ENCODE assay signal across 24 cellular contexts in genomic region chr3:56825579-56826438, GRCh38. TPM values are rescaled to one million over a fixed set of nuclear protein-coding genes. Genes with fewer than 3 reads are reported as not detected.
DNase-seq lines count a peak whose midpoint lies in the region; ATAC-seq, FAIRE-seq and TF ChIP-seq lines count a peak whose summit lies in the region.
"Had no signal": no experiment of that assay in that cellular context is flagged by ENCODE, and none has a peak within 500 bp of the region (broad histone marks: within the 10 kb centered on the region; RNA-seq: fewer than 3 reads in every experiment).

No MANE protein-coding gene starts in this region.

- DNase-seq in DMS 273 (lab: John Stamatoyannopoulos, UW; ENCODE audit: unreplicated experiment) (peak; percentile 5), DMS 273 treated with DMSO at 0.1 percent for 48 hours (lab: John Stamatoyannopoulos, UW) (no peak), GM12892 (ENCODE audit: insufficient read length) (no peak), SK-N-SH (no peak), left colon (no peak), OCI-M2 (lab: John Stamatoyannopoulos, UW; ENCODE audit: unreplicated experiment) (no peak), PC-9 (no peak)
- DNase-seq: activated CD4-positive, CD25-positive, alpha-beta regulatory T cell; activated CD8-positive, alpha-beta memory T cell treated with anti-CD3 and anti-CD28 coated beads, Interleukin-2, amount 10 ng/mL, durations not matched to agents 7 days and 5 days; activated effector memory CD4-positive, alpha-beta T cell treated with Interleukin-2 at 50 U/mL for 16 hours; DMS79; foreskin keratinocyte; IMR-90; left ventricle myocardium inferior; naive B cell; NCI-H1048; NCI-H446 treated with DMSO at 0.1 percent for 48 hours; Peyer's patch; stimulated activated naive B cell treated with anti-CD40 and anti-IgM and Interleukin-4, amounts not matched to agents 10 μg/mL and 1 μg/mL and 100 μg/mL, for 72 hours; transverse colon had no signal

- no peaks in the 10 kb centered on the region for H4K20me1 ChIP-seq in SK-N-SH (ENCODE audit: insufficient read depth)
- H4K20me1 ChIP-seq in PC-9 (ENCODE audit: insufficient read depth) = no peaks in the 10 kb centered on the region; the same call in 1 of the 2 replicates
- H4K20me1 ChIP-seq: BLaER1 treated with 17β-estradiol and CSF1 and Interleukin-3, amounts not matched to agents 10 nM and 100 nM had no signal

- 24% methylated on average over 4 of the region's 4 CpGs for WGBS in SK-N-SH (ENCODE audit: low lambda C conversion rate)

- BruUV-seq in PC-9 (replicated peaks; lab: Mats Ljungman, UMichigan) = no TSS peak

- no peak for TF ChIP-seq EP300 in SK-N-SH (IDR thresholded peaks at IDR 0.05; ENCODE audit: borderline replicate concordance in 1 of 2, low read depth in 1 of 2, low read length in 1 of 2)

- no peaks in the 10 kb centered on the region for H3K79me2 ChIP-seq in SK-N-SH (ENCODE audit: insufficient read depth)
- no peaks in the 10 kb centered on the region for H3K79me2 ChIP-seq in PC-9 (ENCODE audit: low read depth)

- no peaks in the 10 kb centered on the region for H3K9me2 ChIP-seq in SK-N-SH
- no peaks in the 10 kb centered on the region for H3K9me2 ChIP-seq in PC-9 (ENCODE audit: insufficient read depth)

- POLR2A ChIA-PET in SK-N-SH (lab: Yijun Ruan, JAX) (interaction anchor here (0.7 kb wide), 1 partner anchor 10 kb away, joined by 4 read pairs; no protein-coding TSS in a partner anchor), PC-9 (lab: Charles Lee; ENCODE audit: unreplicated experiment) (no interaction called here)

- H3K4me2 ChIP-seq in SK-N-SH = no peak overlapping the region
- no peak overlapping the region for H3K4me2 ChIP-seq in PC-9

- H3K27ac ChIP-seq in SK-N-SH (ENCODE audit: low read depth in 2 of 2, low read length in 1 of 2) (no peak overlapping the region), PC-9 (no peak overlapping the region)
- H3K27ac ChIP-seq: 22Rv1; ascending aorta; BLaER1 treated with 17β-estradiol and CSF1 and Interleukin-3, amounts not matched to agents 10 nM and 100 nM; foreskin keratinocyte; left ventricle myocardium inferior; Peyer's patch; transverse colon had no signal

- peak; percentile 5 for FAIRE-seq in GM12892 (lab: Jason Lieb, UNC)

- ATAC-seq in left colon (peak; percentile 26), HG02840 (IDR thresholded peaks at IDR 0.05; ENCODE audit: low FRiP score, unreplicated experiment) (no peak)
- ATAC-seq: activated CD8-positive, alpha-beta memory T cell treated with anti-CD3 and anti-CD28 coated beads, Interleukin-2, amount 10 ng/mL, durations not matched to agents 7 days and 5 days; foreskin keratinocyte; stimulated activated naive B cell treated with anti-CD40 and anti-IgM and Interleukin-4, amounts not matched to agents 10 μg/mL and 1 μg/mL and 100 μg/mL, for 72 hours had no signal

- no peaks in the 10 kb centered on the region for H3K9me3 ChIP-seq in SK-N-SH
- H3K9me3 ChIP-seq in PC-9 (ENCODE audit: insufficient read depth, low read depth) = no peaks in the 10 kb centered on the region
- H3K9me3 ChIP-seq: ascending aorta; BLaER1 treated with 17β-estradiol and CSF1 and Interleukin-3, amounts not matched to agents 10 nM and 100 nM; left ventricle myocardium inferior; Peyer's patch; transverse colon had no signal

- TF ChIP-seq POLR2A in GM12892 (IDR thresholded peaks at IDR 0.05; ENCODE audit: low read depth, low read length) = no peak

- H3F3A ChIP-seq in SK-N-SH (replicated peaks; ENCODE audit: insufficient read depth) (no peaks in the 10 kb centered on the region), PC-9 (ENCODE audit: insufficient read depth, low read depth) (no peaks in the 10 kb centered on the region)

- intact Hi-C loops in left colon (cut with DNase I, micrococcal nuclease) = no loop called here
- intact Hi-C loops in PC-9 (cut with micrococcal nuclease; ENCODE audit: unreplicated experiment) = no loop called here

- H2AFZ ChIP-seq in SK-N-SH (ENCODE audit: low read depth) (peak overlapping the region; percentile 23; the same call in 1 of the 2 replicates), PC-9 (no peak overlapping the region)

- H3K36me3 ChIP-seq in SK-N-SH (replicated peaks in 1 of 2; ENCODE audit: control insufficient read depth in 1 of 2, insufficient read depth in 2 of 2, low read length in 1 of 2) (no peaks in the 10 kb centered on the region), PC-9 (ENCODE audit: low read depth) (no peaks in the 10 kb centered on the region)
- H3K36me3 ChIP-seq: ascending aorta; BLaER1 treated with 17β-estradiol and CSF1 and Interleukin-3, amounts not matched to agents 10 nM and 100 nM; left ventricle myocardium inferior; Peyer's patch; transverse colon had no signal

- no peak for TF ChIP-seq RAD21 in SK-N-SH (IDR thresholded peaks at IDR 0.05; ENCODE audit: low read length)

- no peak for TF ChIP-seq CTCF in SK-N-SH (IDR thresholded peaks at IDR 0.05)
- TF ChIP-seq CTCF in PC-9 (conservative IDR thresholded peaks at IDR 0.05) = no peak

- CTCF ChIA-PET in SK-N-SH (lab: Yijun Ruan, JAX) (interaction anchor here (0.7 to 2.0 kb wide), 7 partner anchors 25 to 182 kb away, joined by 3 to 10 read pairs (median 6); partner anchors contain the start of gene ARHGEF3), PC-9 (lab: Charles Lee) (interaction anchor here (0.6 kb wide), 1 partner anchor 28 kb away, joined by 6 read pairs; no protein-coding TSS in a partner anchor)

- H3K9ac ChIP-seq in SK-N-SH = no peak overlapping the region
- H3K9ac ChIP-seq: BLaER1 treated with 17β-estradiol and CSF1 and Interleukin-3, amounts not matched to agents 10 nM and 100 nM had no signal

- H3K4me3 ChIP-seq in SK-N-SH (ENCODE audit: low read depth in 2 of 2, low read length in 1 of 2) (no peak overlapping the region), PC-9 (no peak overlapping the region)
- H3K4me3 ChIP-seq: ascending aorta; BLaER1 treated with 17β-estradiol and CSF1 and Interleukin-3, amounts not matched to agents 10 nM and 100 nM; left ventricle myocardium inferior; Peyer's patch; transverse colon had no signal

- H3K4me1 ChIP-seq in SK-N-SH (ENCODE audit: control insufficient read depth in 1 of 2, insufficient read depth in 2 of 2, low read depth in 1 of 2, low read length in 1 of 2) (peaks cover 0 to 10% of the 10 kb centered on the region in 2 experiments; a peak in 2 of 4 replicates), PC-9 (replicated peaks; ENCODE audit: insufficient read depth) (peaks cover 25% of the 10 kb centered on the region)
- H3K4me1 ChIP-seq: ascending aorta, foreskin keratinocyte, Peyer's patch had no signal

- no peaks in the 10 kb centered on the region for H3K27me3 ChIP-seq in SK-N-SH (ENCODE audit: insufficient read depth)
- H3K27me3 ChIP-seq in PC-9 (ENCODE audit: insufficient read depth, low read depth) = no peaks in the 10 kb centered on the region
- H3K27me3 ChIP-seq: ascending aorta, foreskin keratinocyte, Peyer's patch, transverse colon had no signal

TF ChIP-seq in SK-N-SH, 30 proteins besides CTCF, POLR2A, EP300 and RAD21:
- 0 out of 2 replicates have a peak, but pooled peaks have one; percentile 38 for TF ChIP-seq USF1 (IDR thresholded peaks at IDR 0.05; ENCODE audit: borderline replicate concordance, low read depth)
- no peak for TF ChIP-seq GATA2 (CRISPR knock-in tag; IDR thresholded peaks at IDR 0.05)
- TF ChIP-seq RXRA (IDR thresholded peaks at IDR 0.05; ENCODE audit: borderline replicate concordance, low read depth) = no peak
- TF ChIP-seq SMC3 (IDR thresholded peaks at IDR 0.05; ENCODE audit: low read depth, low read length) = no peak
- TF ChIP-seq RCOR1 (IDR thresholded peaks at IDR 0.05; ENCODE audit: low read length) = no peak
- peak; percentile 41; the same call in 1 of the 2 replicates for TF ChIP-seq TCF12 (IDR thresholded peaks at IDR 0.05)
- no peak for TF ChIP-seq FOXM1 (IDR thresholded peaks at IDR 0.05; ENCODE audit: low read depth)
- TF ChIP-seq FOXJ3 (CRISPR knock-in tag; IDR thresholded peaks at IDR 0.05) = no peak
- TF ChIP-seq FOSL2 (IDR thresholded peaks at IDR 0.05; ENCODE audit: borderline replicate concordance, low read depth) = no peak
- no peak for TF ChIP-seq RFX5 (IDR thresholded peaks at IDR 0.05; ENCODE audit: low read length)

RNA-seq across cellular contexts. Expression of gene ARHGEF3, which starts 24.1 kb away (rescaled TPM):
- 16.9 TPM for polyA plus RNA-seq in GM12892 (2012; ENCODE audit: missing spikeins)
- polyA plus RNA-seq in SK-N-SH (2012; rRNA removed) = 5.7 and 5.9 TPM in 2 replicates
- polyA plus RNA-seq in SK-N-SH (2012; cell fraction: cytosol; rRNA removed) = 5.8 and 6.1 TPM in 2 replicates
- 7.0 and 7.1 TPM in 2 replicates for polyA plus RNA-seq in SK-N-SH (2012; cell fraction: nucleus; rRNA removed)
- 10 to 100 TPM; 14.8 to 20.0 TPM for total RNA-seq in left colon
- 44.6 and 49.2 TPM in 2 replicates for total RNA-seq in PC-9 (2021)
